ENCODE assay signal across 8 cellular contexts in genomic region chr12:15882055-15882971, GRCh38. TPM values are rescaled to one million over a fixed set of nuclear protein-coding genes. Genes with fewer than 3 reads are reported as not detected.
DNase-seq lines count a peak whose midpoint lies in the region; ATAC-seq and TF ChIP-seq lines count a peak whose summit lies in the region.

TSS of gene STRAP (plus strand) at chr12:15882387. CDS start at chr12:15882708, 321 bp downstream.

- H4K8ac ChIP-seq in trophoblast cell (ENCODE audit: low read depth, low read length): peak within 1 kb of the TSS; percentile 92

- peak within 1 kb of the TSS; percentile 31 for H2AK5ac ChIP-seq in trophoblast cell (ENCODE audit: low read length)

- peak within 1 kb of the TSS; percentile 73 for H3K4ac ChIP-seq in trophoblast cell (ENCODE audit: low read depth, low read length)

- H3K14ac ChIP-seq in trophoblast cell (ENCODE audit: low read length): peak within 1 kb of the TSS; percentile 92

- H3K23ac ChIP-seq in trophoblast cell (ENCODE audit: low read length): no peak within 1 kb of the TSS

- peak within 1 kb of the TSS; percentile 44 for H2BK120ac ChIP-seq in trophoblast cell (ENCODE audit: insufficient read depth, low read length, poor library complexity)

- TF ChIP-seq EP300 in transverse colon (IDR thresholded peaks at IDR 0.05; ENCODE audit: low read depth): peak; percentile 9

- peak; percentile 96 for ATAC-seq in HG02798 (IDR thresholded peaks at IDR 0.05; ENCODE audit: poor library complexity, unreplicated experiment)

- in situ Hi-C loops in transverse colon (cut with MboI; ENCODE audit: low pct_ligation_motif_present in 1 of 4, low pct_unique_long_range_greater_than_20kb in 1 of 4, low sequenced_read_pairs in 3 of 4): no loop called here

- H3K79me2 ChIP-seq in trophoblast cell (ENCODE audit: control insufficient read depth, insufficient read depth, low read length, poor library complexity): peaks cover 17% of the 10 kb centered on the region

- intact Hi-C loops in transverse colon (cut with DNase I; ENCODE audit: low total_unique reads): no loop called here

- peaks cover 39% of the 10 kb centered on the region for H3K4me1 ChIP-seq in adipocyte (ENCODE audit: control insufficient read depth, insufficient read depth, low read length)
- peaks cover 22% of the 10 kb centered on the region for H3K4me1 ChIP-seq in cardiac muscle cell (ENCODE audit: low read depth)
- no peaks in the 10 kb centered on the region for H3K4me1 ChIP-seq in trophoblast cell (ENCODE audit: control insufficient read depth in 1 of 2, insufficient read depth in 2 of 2, low read length in 2 of 2)
- peaks cover 6 to 36% (median 18%) of the 10 kb centered on the region in 4 donors for H3K4me1 ChIP-seq in transverse colon

- peak; percentile 99 for TF ChIP-seq POLR2A in transverse colon (IDR thresholded peaks at IDR 0.05)

- H3K18ac ChIP-seq in trophoblast cell (ENCODE audit: low read length): peak within 1 kb of the TSS; percentile 42

- peak within 1 kb of the TSS; percentile 75 for H4K91ac ChIP-seq in trophoblast cell (ENCODE audit: low read depth, low read length)

- H3K4me3 ChIP-seq in GM12875 (ENCODE audit: low read depth, low read length): peak within 1 kb of the TSS; percentile 79
- H3K4me3 ChIP-seq in adipocyte (ENCODE audit: low read length): peak within 1 kb of the TSS; percentile 99
- peak within 1 kb of the TSS; percentile 86 for H3K4me3 ChIP-seq in cardiac muscle cell
- H3K4me3 ChIP-seq in trophoblast cell (ENCODE audit: low read depth, low read length): peak within 1 kb of the TSS; percentile 94
- peak within 1 kb of the TSS; percentile 67 to 84 (median 73) for H3K4me3 ChIP-seq in transverse colon

- H3K9ac ChIP-seq in adipocyte (ENCODE audit: low read length) (peak within 1 kb of the TSS; percentile 95), trophoblast cell (ENCODE audit: low read length) (peak within 1 kb of the TSS; percentile 94)

- peaks cover 10% of the 10 kb centered on the region for H3K79me1 ChIP-seq in trophoblast cell (ENCODE audit: low read length)

- TF ChIP-seq CTCF in GM12875 (IDR thresholded peaks at IDR 0.05; ENCODE audit: borderline replicate concordance, insufficient read depth, low read depth, low read length) (no peak), cardiac muscle cell (IDR thresholded peaks at IDR 0.05; ENCODE audit: low read depth, low read length) (no peak), transverse colon (IDR thresholded peaks at IDR 0.05) (peak in 1 of 5 experiments; percentile 13)

- H3K27me3 ChIP-seq in adipocyte (replicated peaks; ENCODE audit: control insufficient read depth, insufficient read depth, low read length) (no peaks in the 10 kb centered on the region), cardiac muscle cell (no peaks in the 10 kb centered on the region), trophoblast cell (ENCODE audit: insufficient read depth, low read length) (no peaks in the 10 kb centered on the region), transverse colon (no peaks in the 10 kb centered on the region)

- WGBS in trophoblast cell (ENCODE audit: extremely low coverage, insufficient coverage, insufficient read length): no CpG with 5 or more reads among the region's 66 CpGs
- WGBS in transverse colon (ENCODE audit: low coverage in 1 of 2), 2 donors: 0% methylated on average over 11 to 66 of the region's 66 CpGs

- H3K4me2 ChIP-seq in trophoblast cell (ENCODE audit: low read length): peak within 1 kb of the TSS; percentile 90

- H3K9me3 ChIP-seq in adipocyte (ENCODE audit: control insufficient read depth, low read length) (no peaks in the 10 kb centered on the region), cardiac muscle cell (ENCODE audit: low read depth) (no peaks in the 10 kb centered on the region), trophoblast cell (ENCODE audit: insufficient read depth, low read depth, low read length) (no peaks in the 10 kb centered on the region), transverse colon (no peaks in the 10 kb centered on the region)

- H2BK5ac ChIP-seq in trophoblast cell (ENCODE audit: low read depth, low read length, poor library complexity): peak within 1 kb of the TSS; percentile 55

- DNase-seq in NCI-H1436 (lab: John Stamatoyannopoulos, UW) (peak; percentile 93), T follicular helper cell (ENCODE audit: low read depth) (peak; percentile 94), adipocyte (ENCODE audit: low read depth) (peak; percentile 99), cardiac muscle cell (ENCODE audit: low read depth in 1 of 2, low spot score in 1 of 2) (peak; percentile 97 to 99), trophoblast cell (peak; percentile 99), transverse colon (peak; percentile 97)

- H3K27ac ChIP-seq in cardiac muscle cell: peak within 1 kb of the TSS; percentile 99
- peak within 1 kb of the TSS; percentile 91 for H3K27ac ChIP-seq in trophoblast cell (ENCODE audit: low read depth, low read length)
- peak within 1 kb of the TSS; percentile 91 to 95 (median 94) for H3K27ac ChIP-seq in transverse colon

- H2AFZ ChIP-seq in trophoblast cell (ENCODE audit: insufficient read depth, low read length, poor library complexity): peak within 1 kb of the TSS; percentile 92

- H2BK12ac ChIP-seq in trophoblast cell (ENCODE audit: low read length): no peak within 1 kb of the TSS

- H3K36me3 ChIP-seq in adipocyte (ENCODE audit: control insufficient read depth, insufficient read depth, low read length, severe bottlenecking): peaks cover 16% of the 10 kb centered on the region
- peaks cover 3% of the 10 kb centered on the region for H3K36me3 ChIP-seq in cardiac muscle cell
- H3K36me3 ChIP-seq in trophoblast cell (ENCODE audit: control insufficient read depth in 1 of 2, insufficient read depth in 2 of 2, low read length in 2 of 2): peaks cover 2 to 5% of the 10 kb centered on the region in 2 experiments
- H3K36me3 ChIP-seq in transverse colon: no peaks in the 10 kb centered on the region

- H4K12ac ChIP-seq in trophoblast cell (ENCODE audit: low read depth, low read length): peak within 1 kb of the TSS; percentile 87

RNA-seq across cellular contexts. Expression of gene STRAP, which starts in this region (rescaled TPM):
- total RNA-seq in cardiac muscle cell (81.6 and 91.1 TPM in 2 replicates), transverse colon (10 to 100 TPM; 39.3 to 78.6 (median 48.6) TPM)
- 257 and 261 TPM in 2 replicates for polyA plus RNA-seq in cardiac muscle cell
- polyA plus RNA-seq in trophoblast cell (2013): 226 and 235 TPM in 2 replicates

Comparison
In these comparisons a context has a peak if more than half of its experiments do, and no peak if none do; other contexts are left out.
1. Peak in every context shown above with its lines: DNase-seq, ATAC-seq, H3K4me3 ChIP-seq and H3K27ac ChIP-seq.